ENCODE assay signal across 8 cellular contexts in genomic region chr12:53097564-53098353, GRCh38. TPM values are rescaled to one million over a fixed set of nuclear protein-coding genes. Genes with fewer than 3 reads are reported as not detected.
DNase-seq lines count a peak whose midpoint lies in the region; ATAC-seq, FAIRE-seq and TF ChIP-seq lines count a peak whose summit lies in the region.

IGFBP6 (plus strand) TSS chr12:53097667; CDS start chr12:53097718, 51 bp downstream.

- intact Hi-C loops in gastrocnemius medialis (cut with DNase I; ENCODE audit: low total_unique reads), result loop anchor here (2.0 to 5.0 kb wide), 2 partner anchors 19 to 210 kb away; partner anchors contain the start of gene SPRYD3

- no peaks in the 10 kb centered on the region for H3K36me3 ChIP-seq in iPS DF 6.9 (ENCODE audit: control insufficient read depth, insufficient read depth, low read length)
- no peaks in the 10 kb centered on the region for H3K36me3 ChIP-seq in gastrocnemius medialis

- DNase-seq in ELR (ENCODE audit: low read depth) (peak; percentile 79), HuH-7 (ENCODE audit: low spot score) (peak; percentile 73), T-helper 2 cell (peak; percentile 31 to 67 (median 42)), astrocyte of the hippocampus (ENCODE audit: low read depth, low spot score) (peak; percentile 83), iPS DF 6.9 (ENCODE audit: low read depth, low spot score) (no peak), gastrocnemius medialis (peak in 1 of 2 donors; percentile 53), COLO829 (ENCODE audit: low spot score) (no peak), GM12892 (ENCODE audit: insufficient read length) (no peak)

- FAIRE-seq in GM12892 (lab: Jason Lieb, UNC), result no peak

- peak; percentile 19 to 34 for ATAC-seq in gastrocnemius medialis

- in situ Hi-C loops in gastrocnemius medialis (cut with MboI; ENCODE audit: low sequenced_read_pairs in 4 of 4), result no loop called here

- TF ChIP-seq CTCF in gastrocnemius medialis (IDR thresholded peaks at IDR 0.05 in 4 of 5, conservative IDR thresholded peaks at IDR 0.05 in 1 of 5), result peak in 1 of 5 experiments; percentile 11

- H3K27ac ChIP-seq in iPS DF 6.9 (ENCODE audit: low read length) (no peak within 1 kb of the TSS), gastrocnemius medialis (peak within 1 kb of the TSS; percentile 69 to 81 (median 79))

- H3K4me3 ChIP-seq in iPS DF 6.9 (ENCODE audit: low read length), result peak within 1 kb of the TSS; percentile 61
- peak within 1 kb of the TSS; percentile 60 to 77 (median 66) for H3K4me3 ChIP-seq in gastrocnemius medialis

- H3K9me3 ChIP-seq in iPS DF 6.9 (ENCODE audit: control insufficient read depth, insufficient read depth, low read length), result no peaks in the 10 kb centered on the region
- no peaks in the 10 kb centered on the region for H3K9me3 ChIP-seq in gastrocnemius medialis

- TF ChIP-seq POLR2A in gastrocnemius medialis (IDR thresholded peaks at IDR 0.05) (peak in 1 of 2 donors; percentile 20), GM12892 (IDR thresholded peaks at IDR 0.05; ENCODE audit: low read depth, low read length) (no peak)

- WGBS in iPS DF 6.9 (ENCODE audit: insufficient coverage, insufficient read length), result no CpG with 5 or more reads among the region's 51 CpGs

- peaks cover 4% of the 10 kb centered on the region; the same call in 1 of the 2 replicates for H3K27me3 ChIP-seq in iPS DF 6.9 (ENCODE audit: control insufficient read depth, insufficient read depth, low read length)
- no peaks in the 10 kb centered on the region for H3K27me3 ChIP-seq in gastrocnemius medialis

- H3K4me1 ChIP-seq in iPS DF 6.9 (ENCODE audit: control insufficient read depth, insufficient read depth, low read length) (peaks cover 8% of the 10 kb centered on the region), gastrocnemius medialis (peaks cover 12 to 21% of the 10 kb centered on the region in 2 donors)

RNA-seq across cellular contexts. Expression of gene IGFBP6, which starts in this region (rescaled TPM):
- total RNA-seq in gastrocnemius medialis, result 100 to 1,000 TPM in 1 of 4 donors, 10 to 100 TPM in 3; 67.3 to 143 (median 77.4) TPM
- not detected for polyA plus RNA-seq in GM12892 (2012; ENCODE audit: missing spikeins)

Comparison
In these comparisons a context has a peak if more than half of its experiments do, and no peak if none do; other contexts are left out.
1. DNase-seq: peak in ELR (single experiment), HuH-7 (single experiment), T-helper 2 cell (5 of 5) and astrocyte of the hippocampus (single experiment); none in iPS DF 6.9 (single experiment), COLO829 (single experiment) and GM12892 (single experiment).